ENCODE assay signal across 8 cellular contexts in the genomic region with DNA sequence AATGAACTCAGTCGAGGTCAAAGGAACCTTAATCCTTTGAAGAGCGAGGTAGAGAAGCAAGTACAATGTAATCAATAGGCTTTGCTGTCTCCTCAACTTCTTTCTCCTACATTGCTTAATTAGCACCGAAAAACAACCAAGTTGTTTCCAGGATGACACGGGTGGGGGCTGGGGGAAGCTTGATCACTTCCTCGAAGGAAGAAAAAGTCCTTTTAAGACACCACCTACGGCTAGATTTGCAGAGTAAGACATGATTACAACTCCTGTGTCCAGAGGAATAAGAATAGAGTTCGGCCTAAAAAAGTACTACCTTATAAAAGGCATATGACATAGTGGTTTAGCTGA. TPM values are rescaled to one million over a fixed set of nuclear protein-coding genes. Genes with fewer than 3 reads are reported as not detected.
A peak's percentile ranks its signal among the peaks of the same experiment; 100 is the strongest.
DNase-seq lines count a peak whose midpoint lies in the region; ATAC-seq and TF ChIP-seq lines count a peak whose summit lies in the region.

No MANE protein-coding gene starts in this region.

- H4K20me1 ChIP-seq in BLaER1 treated with 17β-estradiol and CSF1 and Interleukin-3, amounts not matched to agents 10 nM and 100 nM, result peaks cover 0 to 6% (median 0%) of the 10 kb centered on the region in 11 experiments; a peak in 3 of 22 replicates

- TF ChIP-seq POLR2A in gastroesophageal sphincter (IDR thresholded peaks at IDR 0.05), result no peak

- ATAC-seq in gastroesophageal sphincter (no peak), HG02763 (IDR thresholded peaks at IDR 0.05; ENCODE audit: unreplicated experiment) (no peak), HG02852 (IDR thresholded peaks at IDR 0.05; ENCODE audit: unreplicated experiment) (no peak)
- ATAC-seq in activated CD4-positive, CD25-positive, alpha-beta regulatory T cell treated with anti-CD3 and anti-CD28 coated beads, Interleukin-2, amount 50 U/mL, for 24 hours, result no peak

- TF ChIP-seq CTCF in HFF-Myc (IDR thresholded peaks at IDR 0.05; ENCODE audit: low read depth, low read length, missing control alignments) (no peak), WI38 (IDR thresholded peaks at IDR 0.05; ENCODE audit: low read depth, low read length) (no peak), gastroesophageal sphincter (IDR thresholded peaks at IDR 0.05) (no peak)

- H3K4me3 ChIP-seq in BLaER1 treated with 17β-estradiol and CSF1 and Interleukin-3, amounts not matched to agents 10 nM and 100 nM, result peak overlapping the region; percentile 71 to 85 (median 76)
- H3K4me3 ChIP-seq in HFF-Myc (replicated peaks; ENCODE audit: low read depth, low read length) (peak overlapping the region; percentile 95), WI38 (ENCODE audit: low read depth, low read length) (peak overlapping the region; percentile 89), gastroesophageal sphincter (peak overlapping the region; percentile 55 to 59)

- peak overlapping the region; percentile 94 to 100 (median 98) for H3K27ac ChIP-seq in BLaER1 treated with 17β-estradiol and CSF1 and Interleukin-3, amounts not matched to agents 10 nM and 100 nM
- H3K27ac ChIP-seq in gastroesophageal sphincter, result peak overlapping the region; percentile 93 to 98 (median 95)

- H3K4me2 ChIP-seq in BLaER1 treated with 17β-estradiol and CSF1 and Interleukin-3, amounts not matched to agents 10 nM and 100 nM, result peak overlapping the region; percentile 75 to 96 (median 87)

- H3K27me3 ChIP-seq in BLaER1 treated with 17β-estradiol and CSF1 and Interleukin-3, amounts not matched to agents 10 nM and 100 nM, result no peaks in the 10 kb centered on the region
- no peaks in the 10 kb centered on the region for H3K27me3 ChIP-seq in gastroesophageal sphincter

- H3K9me3 ChIP-seq in BLaER1 treated with 17β-estradiol and CSF1 and Interleukin-3, amounts not matched to agents 10 nM and 100 nM (replicated peaks in 1 of 11), result 0 out of 22 replicates have a peak, but pooled peaks cover 0 to 4% (median 0%) of the 10 kb centered on the region in 11 experiments
- H3K9me3 ChIP-seq in gastroesophageal sphincter, result no peaks in the 10 kb centered on the region

- peaks cover 7 to 13% (median 9%) of the 10 kb centered on the region in 10 experiments; a peak in 19 of 20 replicates for H3K4me1 ChIP-seq in BLaER1 treated with 17β-estradiol and CSF1 and Interleukin-3, amounts not matched to agents 10 nM and 100 nM
- peaks cover 6 to 14% (median 7%) of the 10 kb centered on the region in 3 donors for H3K4me1 ChIP-seq in gastroesophageal sphincter

- TF ChIP-seq EP300 in gastroesophageal sphincter (IDR thresholded peaks at IDR 0.05), result no peak

- H3K36me3 ChIP-seq in BLaER1 treated with 17β-estradiol and CSF1 and Interleukin-3, amounts not matched to agents 10 nM and 100 nM, result no peaks in the 10 kb centered on the region
- H3K36me3 ChIP-seq in gastroesophageal sphincter, result no peaks in the 10 kb centered on the region

- no peak for DNase-seq in HFF-Myc (ENCODE audit: extremely low read depth, low read depth)
- DNase-seq in pons (ENCODE audit: low spot score), result peak; percentile 78

- WGBS in gastroesophageal sphincter (ENCODE audit: low coverage in 1 of 2), 2 donors, result 1 to 4% methylated on average over 7 of the region's 7 CpGs

- H3K9ac ChIP-seq in BLaER1 treated with 17β-estradiol and CSF1 and Interleukin-3, amounts not matched to agents 10 nM and 100 nM, result peak overlapping the region; percentile 91 to 100 (median 97)

RNA-seq across cellular contexts. Expression of a gene that starts 0.8 kb away (rescaled TPM):
- 10 to 100 TPM; 43.3 to 67.9 (median 56.3) TPM for total RNA-seq in gastroesophageal sphincter
